In genomic region chr10:68333452-68333851, GRCh38 we compare ENCODE assay signal across 8 cellular contexts. TPM values are rescaled to one million over a fixed set of nuclear protein-coding genes. Genes with fewer than 3 reads are reported as not detected.
DNase-seq lines count a peak whose midpoint lies in the region; ATAC-seq, FAIRE-seq and TF ChIP-seq lines count a peak whose summit lies in the region.

No MANE protein-coding gene starts in this region.

- H3K27ac ChIP-seq in body of pancreas (peak overlapping the region in 2 of 4 donors; percentile 93 to 99), upper lobe of right lung (peak overlapping the region; percentile 100)

- H3K9me3 ChIP-seq in body of pancreas = no peaks in the 10 kb centered on the region
- no peaks in the 10 kb centered on the region for H3K9me3 ChIP-seq in upper lobe of right lung

- TF ChIP-seq POLR2A in body of pancreas (IDR thresholded peaks at IDR 0.05) = no peak
- no peak for TF ChIP-seq POLR2A in GM12891 (IDR thresholded peaks at IDR 0.05; ENCODE audit: low read depth, low read length)

- H3K27me3 Mint-ChIP-seq in activated naive CD4-positive, alpha-beta T cell treated with anti-CD3 and anti-CD28 coated beads, Interleukin-2, amount 50 U/mL, for 24 hours = no peaks in the 10 kb centered on the region
- H3K27me3 Mint-ChIP-seq in memory B cell = no peaks in the 10 kb centered on the region

- ATAC-seq in body of pancreas (no peak), memory B cell (ENCODE audit: low read depth) (no peak), upper lobe of right lung (no peak), HG02798 (IDR thresholded peaks at IDR 0.05; ENCODE audit: poor library complexity, unreplicated experiment) (no peak)

- H3K4me1 ChIP-seq in body of pancreas (peaks cover 53% of the 10 kb centered on the region), upper lobe of right lung (peaks cover 62% of the 10 kb centered on the region)

- no peaks in the 10 kb centered on the region for H3K36me3 ChIP-seq in body of pancreas (replicated peaks in 1 of 2; ENCODE audit: insufficient read depth in 1 of 2, low read depth in 2 of 2)
- peaks cover 2% of the 10 kb centered on the region for H3K36me3 ChIP-seq in upper lobe of right lung

- intact Hi-C loops in body of pancreas (cut with DNase I) = no loop called here
- intact Hi-C loops in upper lobe of right lung (cut with DNase I) = no loop called here

- H3K27me3 ChIP-seq in body of pancreas = no peaks in the 10 kb centered on the region
- H3K27me3 ChIP-seq in upper lobe of right lung = no peaks in the 10 kb centered on the region

- peak overlapping the region; percentile 100 for H3K4me3 Mint-ChIP-seq in activated naive CD4-positive, alpha-beta T cell treated with anti-CD3 and anti-CD28 coated beads, Interleukin-2, amount 50 U/mL, for 24 hours
- H3K4me3 Mint-ChIP-seq in memory B cell = peak overlapping the region; percentile 99

- no peak for FAIRE-seq in GM12891 (lab: Jason Lieb, UNC)

- no peak for DNase-seq in activated naive CD4-positive, alpha-beta T cell treated with Interleukin-2 at 50 U/mL for 16 hours
- no peak for DNase-seq in body of pancreas
- no peak for DNase-seq in memory B cell (ENCODE audit: low spot score in 2 of 2)
- DNase-seq in upper lobe of right lung = no peak
- DNase-seq in GM12891 (ENCODE audit: insufficient read length, low spot score) = no peak
- DNase-seq in NCI-H146 (lab: John Stamatoyannopoulos, UW) = no peak

- peak overlapping the region; percentile 100 for H3K27ac Mint-ChIP-seq in activated naive CD4-positive, alpha-beta T cell treated with anti-CD3 and anti-CD28 coated beads, Interleukin-2, amount 50 U/mL, for 24 hours
- H3K27ac Mint-ChIP-seq in memory B cell = peak overlapping the region; percentile 99

- H3K36me3 Mint-ChIP-seq in activated naive CD4-positive, alpha-beta T cell treated with anti-CD3 and anti-CD28 coated beads, Interleukin-2, amount 50 U/mL, for 24 hours = peaks cover 23% of the 10 kb centered on the region
- H3K36me3 Mint-ChIP-seq in memory B cell = peaks cover 9% of the 10 kb centered on the region

- H3K4me1 Mint-ChIP-seq in activated naive CD4-positive, alpha-beta T cell treated with anti-CD3 and anti-CD28 coated beads, Interleukin-2, amount 50 U/mL, for 24 hours = peaks cover 64% of the 10 kb centered on the region
- H3K4me1 Mint-ChIP-seq in memory B cell = peaks cover 29% of the 10 kb centered on the region

- TF ChIP-seq CTCF in body of pancreas (IDR thresholded peaks at IDR 0.05) = no peak
- TF ChIP-seq CTCF in upper lobe of right lung (IDR thresholded peaks at IDR 0.05) = no peak

- WGBS in body of pancreas, 2 donors = 1% methylated on average over 6 of the region's 6 CpGs

- H3K4me3 ChIP-seq in body of pancreas = peak overlapping the region; percentile 3 to 55
- peak overlapping the region; percentile 88 for H3K4me3 ChIP-seq in upper lobe of right lung

- H3K9me3 Mint-ChIP-seq in activated naive CD4-positive, alpha-beta T cell treated with anti-CD3 and anti-CD28 coated beads, Interleukin-2, amount 50 U/mL, for 24 hours = no peaks in the 10 kb centered on the region
- H3K9me3 Mint-ChIP-seq in memory B cell = peaks cover under 1% of the 10 kb centered on the region

TF ChIP-seq in GM12891, 5 proteins besides CTCF, POLR2A, EP300 and RAD21:
- TF ChIP-seq POU2F2 (IDR thresholded peaks at IDR 0.05; ENCODE audit: low read depth, low read length) (no peak), PAX5 (IDR thresholded peaks at IDR 0.05; ENCODE audit: insufficient read depth, low read length, severe bottlenecking) (no peak), TAF1 (IDR thresholded peaks at IDR 0.05; ENCODE audit: low read depth, low read length) (no peak), SPI1 (IDR thresholded peaks at IDR 0.05; ENCODE audit: low read depth, low read length) (no peak), POLR2AphosphoS5 (IDR thresholded peaks at IDR 0.05; ENCODE audit: low read depth, low read length) (no peak)
TF ChIP-seq in GM12891: peak in this region for 0.

RNA-seq across cellular contexts. Expression of gene PBLD, which starts 0.7 kb away (rescaled TPM):
- total RNA-seq in body of pancreas (10 to 100 TPM; 32.2 to 41.2 TPM), upper lobe of right lung (2.3 TPM)
- 1.4 TPM for polyA plus RNA-seq in GM12891 (2012; ENCODE audit: low read depth, missing spikeins)

RNA-seq across cellular contexts. Expression of gene HNRNPH3, which starts 1.6 kb away (rescaled TPM):
- 10 to 100 TPM; 24.1 to 27.7 TPM for total RNA-seq in body of pancreas
- total RNA-seq in upper lobe of right lung = 95.3 TPM
- polyA plus RNA-seq in GM12891 (2012; ENCODE audit: low read depth, missing spikeins) = 139 TPM

Comparison
In these comparisons a context has a peak if more than half of its experiments do, and no peak if none do; other contexts are left out.
1. RNA of gene PBLD, which starts 0.7 kb away (total RNA-seq): 32.2 to 41.2 TPM in body of pancreas; 2.3 TPM in upper lobe of right lung (single experiment); every median in the first group is over 10 times any median in the second.